1 cellular context compared by ENCODE assay signal in the genomic region with DNA sequence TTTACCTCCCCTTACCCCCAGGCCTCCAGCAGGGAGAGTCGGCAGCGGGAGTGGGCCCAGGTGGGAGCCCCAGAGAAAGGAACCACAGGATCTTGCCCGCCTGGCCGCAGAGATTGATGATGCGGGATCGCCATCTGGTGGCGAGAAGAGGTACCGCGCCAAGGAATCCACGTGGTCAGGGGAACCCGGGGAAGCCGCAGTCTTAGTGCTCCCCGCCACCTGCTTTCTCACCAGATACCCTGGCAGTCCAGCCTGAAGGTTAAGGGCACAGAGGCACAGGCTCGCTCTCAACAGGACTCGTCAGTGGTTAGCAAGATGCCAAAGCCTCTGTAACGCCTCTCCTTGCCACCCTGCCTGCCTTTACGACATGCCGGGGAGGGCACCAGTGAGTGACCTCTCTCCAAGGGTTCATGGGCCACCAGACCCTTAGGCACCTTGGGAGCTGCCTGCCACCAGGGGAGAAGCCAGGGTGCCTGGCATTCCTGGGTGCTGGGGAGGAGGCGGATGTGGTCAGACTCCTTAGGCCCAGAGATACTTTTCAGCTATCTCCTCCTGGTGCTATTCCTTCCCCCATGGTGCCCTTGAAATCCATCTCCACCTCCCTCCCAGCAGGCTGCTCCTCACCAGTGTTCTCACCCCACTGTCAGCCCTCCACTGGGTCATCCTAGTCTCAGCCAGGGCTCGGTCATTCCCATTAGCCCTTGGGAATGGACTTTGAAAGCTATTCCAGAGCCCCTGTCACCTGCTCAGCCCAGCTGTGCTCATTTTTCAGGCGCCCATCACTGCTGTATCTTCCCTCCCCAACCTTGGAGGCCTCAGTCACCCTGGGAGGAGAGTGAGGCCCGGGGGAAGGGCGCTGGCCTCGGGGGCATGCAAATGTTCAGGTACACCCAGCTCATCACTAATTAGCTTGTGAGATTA.
TF ChIP-seq lines count a peak whose summit lies in the region.

No MANE protein-coding gene starts in this region.

TF ChIP-seq in HepG2, 621 proteins besides CTCF, POLR2A, EP300 and RAD21 (continued from another document and continues in another):
- 0 out of 2 replicates have a peak, but pooled peaks have one; percentile 38 for TF ChIP-seq HNF4G (IDR thresholded peaks at IDR 0.05; ENCODE audit: borderline replicate concordance, low read depth, low read length)
- no peak for TF ChIP-seq HNF4G (CRISPR knock-in tag; IDR thresholded peaks at IDR 0.05; ENCODE audit: borderline replicate concordance, low read depth)
- TF ChIP-seq, protein P1, sequence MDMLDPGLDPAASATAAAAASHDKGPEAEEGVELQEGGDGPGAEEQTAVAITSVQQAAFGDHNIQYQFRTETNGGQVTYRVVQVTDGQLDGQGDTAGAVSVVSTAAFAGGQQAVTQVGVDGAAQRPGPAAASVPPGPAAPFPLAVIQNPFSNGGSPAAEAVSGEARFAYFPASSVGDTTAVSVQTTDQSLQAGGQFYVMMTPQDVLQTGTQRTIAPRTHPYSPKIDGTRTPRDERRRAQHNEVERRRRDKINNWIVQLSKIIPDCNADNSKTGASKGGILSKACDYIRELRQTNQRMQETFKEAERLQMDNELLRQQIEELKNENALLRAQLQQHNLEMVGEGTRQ (IDR thresholded peaks at IDR 0.05; ENCODE audit: low read depth, low read length), result peak; percentile 20; the same call in 1 of the 2 replicates
- TF ChIP-seq, protein P1 (CRISPR knock-in tag; IDR thresholded peaks at IDR 0.05; ENCODE audit: borderline replicate concordance), result peak; percentile 66; the same call in 1 of the 2 replicates
- peak; percentile 45; the same call in 1 of the 2 replicates for TF ChIP-seq SIN3A (IDR thresholded peaks at IDR 0.05; ENCODE audit: borderline replicate concordance, low read depth, low read length)
- TF ChIP-seq REPIN1 (CRISPR knock-in tag; IDR thresholded peaks at IDR 0.05; ENCODE audit: borderline replicate concordance, low read depth), result peak; percentile 71; the same call in 1 of the 2 replicates
- TF ChIP-seq XRCC5 (optimal IDR thresholded peaks at IDR 0.05; ENCODE audit: low read length), result peak; percentile 64
- TF ChIP-seq ZNF451 (CRISPR knock-in tag; IDR thresholded peaks at IDR 0.05), result 0 out of 2 replicates have a peak, but pooled peaks have one; percentile 6
- TF ChIP-seq KDM3A (CRISPR knock-in tag; IDR thresholded peaks at IDR 0.05; ENCODE audit: low read depth), result peak; percentile 97
- TF ChIP-seq ARID2 (CRISPR knock-in tag; IDR thresholded peaks at IDR 0.05; ENCODE audit: borderline replicate concordance), result peak; percentile 65; the same call in 1 of the 2 replicates
- TF ChIP-seq, protein P2, sequence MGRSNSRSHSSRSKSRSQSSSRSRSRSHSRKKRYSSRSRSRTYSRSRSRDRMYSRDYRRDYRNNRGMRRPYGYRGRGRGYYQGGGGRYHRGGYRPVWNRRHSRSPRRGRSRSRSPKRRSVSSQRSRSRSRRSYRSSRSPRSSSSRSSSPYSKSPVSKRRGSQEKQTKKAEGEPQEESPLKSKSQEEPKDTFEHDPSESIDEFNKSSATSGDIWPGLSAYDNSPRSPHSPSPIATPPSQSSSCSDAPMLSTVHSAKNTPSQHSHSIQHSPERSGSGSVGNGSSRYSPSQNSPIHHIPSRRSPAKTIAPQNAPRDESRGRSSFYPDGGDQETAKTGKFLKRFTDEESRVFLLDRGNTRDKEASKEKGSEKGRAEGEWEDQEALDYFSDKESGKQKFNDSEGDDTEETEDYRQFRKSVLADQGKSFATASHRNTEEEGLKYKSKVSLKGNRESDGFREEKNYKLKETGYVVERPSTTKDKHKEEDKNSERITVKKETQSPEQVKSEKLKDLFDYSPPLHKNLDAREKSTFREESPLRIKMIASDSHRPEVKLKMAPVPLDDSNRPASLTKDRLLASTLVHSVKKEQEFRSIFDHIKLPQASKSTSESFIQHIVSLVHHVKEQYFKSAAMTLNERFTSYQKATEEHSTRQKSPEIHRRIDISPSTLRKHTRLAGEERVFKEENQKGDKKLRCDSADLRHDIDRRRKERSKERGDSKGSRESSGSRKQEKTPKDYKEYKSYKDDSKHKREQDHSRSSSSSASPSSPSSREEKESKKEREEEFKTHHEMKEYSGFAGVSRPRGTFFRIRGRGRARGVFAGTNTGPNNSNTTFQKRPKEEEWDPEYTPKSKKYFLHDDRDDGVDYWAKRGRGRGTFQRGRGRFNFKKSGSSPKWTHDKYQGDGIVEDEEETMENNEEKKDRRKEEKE (IDR thresholded peaks at IDR 0.05), result no peak
- 0 out of 2 replicates have a peak, but pooled peaks have one; percentile 1 for TF ChIP-seq ZNF550 (CRISPR knock-in tag; IDR thresholded peaks at IDR 0.05; ENCODE audit: borderline replicate concordance)
- TF ChIP-seq HDAC2 (CRISPR knock-in tag; IDR thresholded peaks at IDR 0.05), result peak; percentile 64; the same call in 1 of the 2 replicates
- TF ChIP-seq, protein P3, sequence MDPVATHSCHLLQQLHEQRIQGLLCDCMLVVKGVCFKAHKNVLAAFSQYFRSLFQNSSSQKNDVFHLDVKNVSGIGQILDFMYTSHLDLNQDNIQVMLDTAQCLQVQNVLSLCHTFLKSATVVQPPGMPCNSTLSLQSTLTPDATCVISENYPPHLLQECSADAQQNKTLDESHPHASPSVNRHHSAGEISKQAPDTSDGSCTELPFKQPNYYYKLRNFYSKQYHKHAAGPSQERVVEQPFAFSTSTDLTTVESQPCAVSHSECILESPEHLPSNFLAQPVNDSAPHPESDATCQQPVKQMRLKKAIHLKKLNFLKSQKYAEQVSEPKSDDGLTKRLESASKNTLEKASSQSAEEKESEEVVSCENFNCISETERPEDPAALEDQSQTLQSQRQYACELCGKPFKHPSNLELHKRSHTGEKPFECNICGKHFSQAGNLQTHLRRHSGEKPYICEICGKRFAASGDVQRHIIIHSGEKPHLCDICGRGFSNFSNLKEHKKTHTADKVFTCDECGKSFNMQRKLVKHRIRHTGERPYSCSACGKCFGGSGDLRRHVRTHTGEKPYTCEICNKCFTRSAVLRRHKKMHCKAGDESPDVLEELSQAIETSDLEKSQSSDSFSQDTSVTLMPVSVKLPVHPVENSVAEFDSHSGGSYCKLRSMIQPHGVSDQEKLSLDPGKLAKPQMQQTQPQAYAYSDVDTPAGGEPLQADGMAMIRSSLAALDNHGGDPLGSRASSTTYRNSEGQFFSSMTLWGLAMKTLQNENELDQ (CRISPR knock-in tag; IDR thresholded peaks at IDR 0.05; ENCODE audit: borderline replicate concordance), result peak; percentile 70; the same call in 1 of the 2 replicates
- TF ChIP-seq ZBTB8A (CRISPR knock-in tag; IDR thresholded peaks at IDR 0.05; ENCODE audit: borderline replicate concordance, low read depth), result no peak
- no peak for TF ChIP-seq CCDC6 (CRISPR knock-in tag; IDR thresholded peaks at IDR 0.05)
- no peak for TF ChIP-seq JUND (CRISPR knock-in tag; IDR thresholded peaks at IDR 0.05)
- TF ChIP-seq ELF3 (CRISPR knock-in tag; IDR thresholded peaks at IDR 0.05), result peak; percentile 56; the same call in 1 of the 2 replicates
- no peak for TF ChIP-seq FOXO4 (CRISPR knock-in tag; conservative IDR thresholded peaks at IDR 0.05)
- TF ChIP-seq ZNF709 (CRISPR knock-in tag; IDR thresholded peaks at IDR 0.05), result peak; percentile 47; the same call in 1 of the 2 replicates
- TF ChIP-seq, protein P4, sequence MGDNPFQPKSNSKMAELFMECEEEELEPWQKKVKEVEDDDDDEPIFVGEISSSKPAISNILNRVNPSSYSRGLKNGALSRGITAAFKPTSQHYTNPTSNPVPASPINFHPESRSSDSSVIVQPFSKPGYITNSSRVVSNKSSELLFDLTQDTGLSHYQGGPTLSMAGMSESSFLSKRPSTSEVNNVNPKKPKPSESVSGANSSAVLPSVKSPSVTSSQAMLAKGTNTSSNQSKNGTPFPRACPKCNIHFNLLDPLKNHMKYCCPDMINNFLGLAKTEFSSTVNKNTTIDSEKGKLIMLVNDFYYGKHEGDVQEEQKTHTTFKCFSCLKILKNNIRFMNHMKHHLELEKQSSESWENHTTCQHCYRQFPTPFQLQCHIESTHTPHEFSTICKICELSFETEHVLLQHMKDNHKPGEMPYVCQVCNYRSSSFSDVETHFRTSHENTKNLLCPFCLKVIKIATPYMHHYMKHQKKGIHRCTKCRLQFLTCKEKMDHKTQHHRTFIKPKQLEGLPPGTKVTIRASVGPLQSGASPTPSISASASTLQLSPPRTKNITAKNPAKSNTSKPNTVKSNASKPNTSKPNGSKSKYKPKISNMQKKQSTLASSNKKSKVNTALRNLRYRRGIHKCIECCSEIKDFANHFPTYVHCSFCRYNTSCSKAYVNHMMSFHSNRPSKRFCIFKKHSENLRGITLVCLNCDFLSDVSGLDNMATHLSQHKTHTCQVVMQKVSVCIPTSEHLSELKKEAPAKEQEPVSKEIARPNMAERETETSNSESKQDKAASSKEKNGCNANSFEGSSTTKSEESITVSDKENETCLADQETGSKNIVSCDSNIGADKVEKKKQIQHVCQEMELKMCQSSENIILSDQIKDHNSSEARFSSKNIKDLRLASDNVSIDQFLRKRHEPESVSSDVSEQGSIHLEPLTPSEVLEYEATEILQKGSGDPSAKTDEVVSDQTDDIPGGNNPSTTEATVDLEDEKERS (CRISPR knock-in tag; IDR thresholded peaks at IDR 0.05), result no peak
- 0 out of 2 replicates have a peak, but pooled peaks have one; percentile 14 for TF ChIP-seq MAZ (IDR thresholded peaks at IDR 0.05; ENCODE audit: borderline replicate concordance, low read depth, low read length)
- peak; percentile 74; the same call in 1 of the 2 replicates for TF ChIP-seq MAZ (CRISPR knock-in tag; IDR thresholded peaks at IDR 0.05; ENCODE audit: low read depth)
- TF ChIP-seq ZNF510 (CRISPR knock-in tag; IDR thresholded peaks at IDR 0.05; ENCODE audit: low read depth), result no peak
- TF ChIP-seq, protein P5, sequence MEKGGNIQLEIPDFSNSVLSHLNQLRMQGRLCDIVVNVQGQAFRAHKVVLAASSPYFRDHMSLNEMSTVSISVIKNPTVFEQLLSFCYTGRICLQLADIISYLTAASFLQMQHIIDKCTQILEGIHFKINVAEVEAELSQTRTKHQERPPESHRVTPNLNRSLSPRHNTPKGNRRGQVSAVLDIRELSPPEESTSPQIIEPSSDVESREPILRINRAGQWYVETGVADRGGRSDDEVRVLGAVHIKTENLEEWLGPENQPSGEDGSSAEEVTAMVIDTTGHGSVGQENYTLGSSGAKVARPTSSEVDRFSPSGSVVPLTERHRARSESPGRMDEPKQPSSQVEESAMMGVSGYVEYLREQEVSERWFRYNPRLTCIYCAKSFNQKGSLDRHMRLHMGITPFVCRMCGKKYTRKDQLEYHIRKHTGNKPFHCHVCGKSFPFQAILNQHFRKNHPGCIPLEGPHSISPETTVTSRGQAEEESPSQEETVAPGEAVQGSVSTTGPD (CRISPR knock-in tag; IDR thresholded peaks at IDR 0.05), result no peak
- TF ChIP-seq TFDP2 (CRISPR knock-in tag; IDR thresholded peaks at IDR 0.05), result peak; percentile 56; the same call in 1 of the 2 replicates
- peak; percentile 54 for TF ChIP-seq ZNF574 (CRISPR knock-in tag; IDR thresholded peaks at IDR 0.05)
- TF ChIP-seq ZNF605 (CRISPR knock-in tag; IDR thresholded peaks at IDR 0.05), result peak; percentile 70; the same call in 1 of the 2 replicates
- no peak for TF ChIP-seq ZBTB42 (CRISPR knock-in tag; IDR thresholded peaks at IDR 0.05)
- peak; percentile 70 for TF ChIP-seq DMAP1 (CRISPR knock-in tag; IDR thresholded peaks at IDR 0.05)
- TF ChIP-seq ONECUT2 (CRISPR knock-in tag; IDR thresholded peaks at IDR 0.05), result no peak
- TF ChIP-seq ZNF552 (CRISPR knock-in tag; IDR thresholded peaks at IDR 0.05; ENCODE audit: borderline replicate concordance), result no peak
- peak; percentile 85 for TF ChIP-seq ERF (CRISPR knock-in tag; IDR thresholded peaks at IDR 0.05)
- TF ChIP-seq ZNF124 (CRISPR knock-in tag; IDR thresholded peaks at IDR 0.05), result peak; percentile 82; the same call in 1 of the 2 replicates
- peak; percentile 38 for TF ChIP-seq RBM39 (IDR thresholded peaks at IDR 0.05; ENCODE audit: low read depth, low read length, poor library complexity, severe bottlenecking)
- no peak; the same call in 1 of the 2 replicates for TF ChIP-seq ZNF572 (CRISPR knock-in tag; IDR thresholded peaks at IDR 0.05)
- no peak for TF ChIP-seq ZNF616 (CRISPR knock-in tag; IDR thresholded peaks at IDR 0.05; ENCODE audit: low read depth)
